Comparison of ENCODE assay signal across 1 cellular context in genomic region chr1:180502361-180503273, GRCh38.
A peak's percentile ranks its signal among the peaks of the same experiment; 100 is the strongest.
TF ChIP-seq lines count a peak whose summit lies in the region.

TSS of gene ACBD6 (minus strand) at chr1:180502577. CDS start at chr1:180502266, 311 bp downstream.

TF ChIP-seq in K562, 482 proteins besides CTCF, POLR2A, EP300 and RAD21 (continued from another document):
- TF ChIP-seq TSHZ1 (CRISPR knock-in tag; IDR thresholded peaks at IDR 0.05): no peak
- no peak for TF ChIP-seq SAFB2 (IDR thresholded peaks at IDR 0.05; ENCODE audit: borderline replicate concordance, low read depth, low read length, severe bottlenecking)
- TF ChIP-seq TRIM28 (IDR thresholded peaks at IDR 0.05): peak; percentile 54; the same call in 1 of the 2 replicates
- peak; percentile 73 for TF ChIP-seq CCNT2 (IDR thresholded peaks at IDR 0.05; ENCODE audit: borderline replicate concordance, extremely low read depth, insufficient read length, low read depth, low read length)
- TF ChIP-seq OTX1 (CRISPR knock-in tag; IDR thresholded peaks at IDR 0.05): no peak
- peak; percentile 81 to 94 for TF ChIP-seq MNT (conservative IDR thresholded peaks at IDR 0.05)
- TF ChIP-seq JUN (IDR thresholded peaks at IDR 0.05; ENCODE audit: borderline replicate concordance, low read depth, low read length): peak; percentile 29; the same call in 1 of the 2 replicates
- peak; percentile 97 for TF ChIP-seq JUN (CRISPR knock-in tag; IDR thresholded peaks at IDR 0.05; ENCODE audit: borderline replicate concordance)
- TF ChIP-seq BCLAF1 (IDR thresholded peaks at IDR 0.05; ENCODE audit: borderline replicate concordance in 1 of 2, control insufficient read depth in 1 of 2, low read depth in 2 of 2, low read length in 1 of 2): peak in 1 of 2 experiments; percentile 96; a peak in 2 of 4 replicates
- peak; percentile 34; the same call in 1 of the 2 replicates for TF ChIP-seq ZSCAN29 (IDR thresholded peaks at IDR 0.05)
- TF ChIP-seq RBFOX2 (IDR thresholded peaks at IDR 0.05; ENCODE audit: low read depth, low read length): peak; percentile 98
- TF ChIP-seq MTA1 (IDR thresholded peaks at IDR 0.05; ENCODE audit: borderline replicate concordance): peak; percentile 78
- no peak for TF ChIP-seq ZNF146 (CRISPR knock-in tag; IDR thresholded peaks at IDR 0.05; ENCODE audit: unreplicated experiment)
- TF ChIP-seq CBFA2T3 (IDR thresholded peaks at IDR 0.05): peak; percentile 5; the same call in 1 of the 2 replicates
- peak; percentile 95 for TF ChIP-seq RB1 (IDR thresholded peaks at IDR 0.05; ENCODE audit: low read depth)
- peak; percentile 10; the same call in 1 of the 2 replicates for TF ChIP-seq ILF3 (IDR thresholded peaks at IDR 0.05; ENCODE audit: borderline replicate concordance)
- TF ChIP-seq ZNF551 (CRISPR knock-in tag; IDR thresholded peaks at IDR 0.05): no peak
- peak; percentile 98 for TF ChIP-seq RBBP5 (IDR thresholded peaks at IDR 0.05; ENCODE audit: borderline replicate concordance, insufficient read depth, low read length, poor library complexity, severe bottlenecking)
- no peak for TF ChIP-seq PTRF (tag; IDR thresholded peaks at IDR 0.05)
